Comparison of ENCODE assay signal across 23 cellular contexts in genomic region chr3:125331243-125331642, GRCh38. TPM values are rescaled to one million over a fixed set of nuclear protein-coding genes. Genes with fewer than 3 reads are reported as not detected.
A peak's percentile ranks its signal among the peaks of the same experiment; 100 is the strongest.
DNase-seq lines count a peak whose midpoint lies in the region; ATAC-seq, FAIRE-seq and TF ChIP-seq lines count a peak whose summit lies in the region.
"Had no signal": no experiment of that assay in that cellular context is flagged by ENCODE, and none has a peak within 500 bp of the region (broad histone marks: within the 10 kb centered on the region; RNA-seq: fewer than 3 reads in every experiment).

No MANE protein-coding gene starts in this region.

- POLR2A ChIA-PET in CD4-positive, alpha-beta memory T cell (lab: Charles Lee; ENCODE audit: partially characterized antibody) = no interaction called here

- H3K4me3 Mint-ChIP-seq in T-helper 17 cell = no peak overlapping the region
- no peak overlapping the region for H3K4me3 Mint-ChIP-seq in Calu3 (ENCODE audit: low read depth, unreplicated experiment)
- no peak overlapping the region for H3K4me3 Mint-ChIP-seq in CD4-positive, alpha-beta memory T cell
- H3K4me3 Mint-ChIP-seq: effector memory CD8-positive, alpha-beta T cell; neural progenitor cell had no signal

- DNase-seq in Caki2 (ENCODE audit: low read depth) = peak; percentile 49
- no peak for DNase-seq in GM12891 (ENCODE audit: insufficient read length, low spot score)
- DNase-seq in T-helper 17 cell = no peak
- DNase-seq in Calu3 = no peak
- no peak for DNase-seq in CD4-positive, alpha-beta memory T cell
- DNase-seq: activated CD4-positive, alpha-beta T cell treated with anti-CD3 and anti-CD28 coated beads for 4 hours; activated naive CD4-positive, alpha-beta T cell; AML-193; aorta; effector memory CD8-positive, alpha-beta T cell; left ventricle myocardium superior; NCI-H1417 treated with DMSO at 0.1 percent for 48 hours; NCI-H2107; NCI-H524 treated with DMSO at 0.1 percent for 48 hours; Right ventricle myocardium superior; stimulated activated naive CD8-positive, alpha-beta T cell treated with anti-CD3 and anti-CD28 coated beads, Interleukin-15, Interleukin-2, amounts not matched to agents 100 U/mL and 50 U/mL, for 24 hours; transverse colon had no signal

- TF ChIP-seq POLR2A in GM12891 (IDR thresholded peaks at IDR 0.05; ENCODE audit: low read depth, low read length) = no peak

- H3K27me3 ChIP-seq in CD4-positive, alpha-beta memory T cell (ENCODE audit: insufficient read depth, low read length) = no peaks in the 10 kb centered on the region
- H3K27me3 ChIP-seq: neural progenitor cell, transverse colon had no signal

- H3K27ac ChIP-seq in CD4-positive, alpha-beta memory T cell (ENCODE audit: low read depth, low read length) = no peak overlapping the region
- H3K27ac ChIP-seq: neural progenitor cell, transverse colon had no signal

- no peak for ATAC-seq in T-helper 17 cell
- no peak for ATAC-seq in SK-N-SH treated with all-trans-retinoic acid at 6 μM for 48 hours
- ATAC-seq: effector memory CD8-positive, alpha-beta T cell; HepG2; left ventricle myocardium superior; stimulated activated naive CD8-positive, alpha-beta T cell treated with anti-CD3 and anti-CD28 coated beads, Interleukin-15, Interleukin-2, amounts not matched to agents 100 U/mL and 50 U/mL, for 24 hours had no signal

- BruUV-seq in Calu3 (replicated peaks; lab: Mats Ljungman, UMichigan) = no TSS peak

- H3K4me1 Mint-ChIP-seq in T-helper 17 cell (peaks cover 13% of the 10 kb centered on the region), Calu3 (ENCODE audit: low read depth, unreplicated experiment) (peaks cover 22% of the 10 kb centered on the region)
- H3K4me1 Mint-ChIP-seq in CD4-positive, alpha-beta memory T cell = peaks cover 20 to 31% (median 22%) of the 10 kb centered on the region in 4 donors
- H3K4me1 Mint-ChIP-seq: neural progenitor cell had no signal

- peaks cover 4% of the 10 kb centered on the region for H3K9me3 Mint-ChIP-seq in Calu3 (ENCODE audit: low read depth, unreplicated experiment)
- peaks cover 3 to 11% (median 5%) of the 10 kb centered on the region in 8 donors for H3K9me3 Mint-ChIP-seq in CD4-positive, alpha-beta memory T cell

- intact Hi-C loops in Calu3 (cut with micrococcal nuclease; ENCODE audit: unreplicated experiment) = no loop called here
- intact Hi-C loops in CD4-positive, alpha-beta memory T cell (cut with micrococcal nuclease) = no loop called here

- FAIRE-seq in GM12891 (lab: Jason Lieb, UNC) (peak; percentile 54), islet of Langerhans (lab: Jason Lieb, UNC) (peak; percentile 90)
- FAIRE-seq: HepG2, TTC549 had no signal

- H3K4me3 ChIP-seq in CD4-positive, alpha-beta memory T cell (ENCODE audit: low read length in 2 of 2) = no peak overlapping the region
- H3K4me3 ChIP-seq: neural progenitor cell, transverse colon had no signal

- no peaks in the 10 kb centered on the region for H3K9me3 ChIP-seq in T-helper 17 cell (ENCODE audit: control insufficient read depth, low read length, poor library complexity, severe bottlenecking)
- H3K9me3 ChIP-seq in CD4-positive, alpha-beta memory T cell (ENCODE audit: control insufficient read depth in 1 of 2, low read length in 2 of 2) = peaks cover 0 to 4% of the 10 kb centered on the region in 2 donors

- in situ Hi-C loops in Caki2 (cut with HindIII; ENCODE audit: low pct_unique_long_range_greater_than_20kb, low sequenced_read_pairs) = no loop called here

- H3K27ac Mint-ChIP-seq in T-helper 17 cell = peak overlapping the region; percentile 11
- no peak overlapping the region for H3K27ac Mint-ChIP-seq in Calu3 (ENCODE audit: unreplicated experiment)
- H3K27ac Mint-ChIP-seq in CD4-positive, alpha-beta memory T cell = peak overlapping the region in 1 of 7 donors; percentile 46
- H3K27ac Mint-ChIP-seq: effector memory CD8-positive, alpha-beta T cell; neural progenitor cell; progenitor cell of endocrine pancreas had no signal

- CTCF ChIA-PET in Calu3 (lab: Charles Lee) = no interaction called here
- CTCF ChIA-PET in CD4-positive, alpha-beta memory T cell (lab: Charles Lee; ENCODE audit: partially characterized antibody) = no interaction called here

- peaks cover 3% of the 10 kb centered on the region for H3K36me3 Mint-ChIP-seq in T-helper 17 cell (ENCODE audit: low read depth)
- peaks cover 3% of the 10 kb centered on the region for H3K36me3 Mint-ChIP-seq in Calu3 (ENCODE audit: insufficient read depth, unreplicated experiment)
- peaks cover 34 to 38% of the 10 kb centered on the region in 2 donors for H3K36me3 Mint-ChIP-seq in CD4-positive, alpha-beta memory T cell

- H3K36me3 ChIP-seq in CD4-positive, alpha-beta memory T cell (ENCODE audit: insufficient read depth, low read length) = no peaks in the 10 kb centered on the region
- H3K36me3 ChIP-seq: neural progenitor cell had no signal

- H3K27me3 Mint-ChIP-seq in T-helper 17 cell (no peaks in the 10 kb centered on the region), Calu3 (ENCODE audit: unreplicated experiment) (no peaks in the 10 kb centered on the region)
- H3K27me3 Mint-ChIP-seq in CD4-positive, alpha-beta memory T cell = no peaks in the 10 kb centered on the region
- H3K27me3 Mint-ChIP-seq: effector memory CD8-positive, alpha-beta T cell; progenitor cell of endocrine pancreas had no signal

- TF ChIP-seq CTCF in Calu3 (IDR thresholded peaks at IDR 0.05; ENCODE audit: unreplicated experiment) = no peak

- peaks cover 10% of the 10 kb centered on the region for H3K4me1 ChIP-seq in CD4-positive, alpha-beta memory T cell (ENCODE audit: insufficient read depth, low read length)
- H3K4me1 ChIP-seq: neural progenitor cell had no signal

TF ChIP-seq in GM12891, 5 proteins besides CTCF, POLR2A, EP300 and RAD21:
- no peak for TF ChIP-seq PAX5 (IDR thresholded peaks at IDR 0.05; ENCODE audit: insufficient read depth, low read length, severe bottlenecking)
- no peak for TF ChIP-seq POU2F2 (IDR thresholded peaks at IDR 0.05; ENCODE audit: low read depth, low read length)
- no peak for TF ChIP-seq SPI1 (IDR thresholded peaks at IDR 0.05; ENCODE audit: low read depth, low read length)
- TF ChIP-seq POLR2AphosphoS5 (IDR thresholded peaks at IDR 0.05; ENCODE audit: low read depth, low read length) = no peak
- no peak for TF ChIP-seq TAF1 (IDR thresholded peaks at IDR 0.05; ENCODE audit: low read depth, low read length)

TF ChIP-seq in SK-N-SH treated with all-trans-retinoic acid at 6 μM for 48 hours, 23 proteins besides CTCF, POLR2A, EP300 and RAD21:
- TF ChIP-seq GLIS3 (CRISPR knock-in tag; IDR thresholded peaks at IDR 0.05) = no peak
- no peak for TF ChIP-seq ZFP30 (CRISPR knock-in tag; IDR thresholded peaks at IDR 0.05)
- TF ChIP-seq ISL1 (CRISPR knock-in tag; IDR thresholded peaks at IDR 0.05) = no peak
- no peak for TF ChIP-seq PATZ1 (CRISPR knock-in tag; IDR thresholded peaks at IDR 0.05; ENCODE audit: borderline replicate concordance)
- no peak for TF ChIP-seq SNAI2 (CRISPR knock-in tag; IDR thresholded peaks at IDR 0.05)
- TF ChIP-seq CSDC2 (CRISPR knock-in tag; IDR thresholded peaks at IDR 0.05) = no peak
- TF ChIP-seq ARNTL (CRISPR knock-in tag; IDR thresholded peaks at IDR 0.05; ENCODE audit: borderline replicate concordance, low read depth) = no peak
- TF ChIP-seq POU6F1 (CRISPR knock-in tag; IDR thresholded peaks at IDR 0.05; ENCODE audit: borderline replicate concordance, low read depth) = no peak
- no peak for TF ChIP-seq CREB5 (CRISPR knock-in tag; IDR thresholded peaks at IDR 0.05; ENCODE audit: low read depth)
- TF ChIP-seq TOX (CRISPR knock-in tag; IDR thresholded peaks at IDR 0.05; ENCODE audit: borderline replicate concordance) = no peak
TF ChIP-seq in SK-N-SH treated with all-trans-retinoic acid at 6 μM for 48 hours: peak in this region for 0.

RNA-seq across cellular contexts. Expression of gene ZNF148, which starts 43.9 kb away (rescaled TPM):
- 15.2 and 21.3 TPM in 2 replicates for total RNA-seq in Caki2 (2014; rRNA removed; shearing (Covaris generic); ENCODE audit: low replicate concordance)
- polyA plus RNA-seq in GM12891 (2012; ENCODE audit: low read depth, missing spikeins) = 12.2 TPM
- total RNA-seq in T-helper 17 cell = 10 to 100 TPM; 40.0 to 40.8 TPM
- total RNA-seq in Calu3 (2022) = 55.0 and 60.7 TPM in 2 replicates
- 10 to 100 TPM; 60.6 to 61.4 TPM for total RNA-seq in CD4-positive, alpha-beta memory T cell
- polyA plus RNA-seq in CD4-positive, alpha-beta memory T cell = 10 to 100 TPM; 66.6 to 74.7 TPM
